ENCODE assay signal across 1 cellular context in the genomic region with DNA sequence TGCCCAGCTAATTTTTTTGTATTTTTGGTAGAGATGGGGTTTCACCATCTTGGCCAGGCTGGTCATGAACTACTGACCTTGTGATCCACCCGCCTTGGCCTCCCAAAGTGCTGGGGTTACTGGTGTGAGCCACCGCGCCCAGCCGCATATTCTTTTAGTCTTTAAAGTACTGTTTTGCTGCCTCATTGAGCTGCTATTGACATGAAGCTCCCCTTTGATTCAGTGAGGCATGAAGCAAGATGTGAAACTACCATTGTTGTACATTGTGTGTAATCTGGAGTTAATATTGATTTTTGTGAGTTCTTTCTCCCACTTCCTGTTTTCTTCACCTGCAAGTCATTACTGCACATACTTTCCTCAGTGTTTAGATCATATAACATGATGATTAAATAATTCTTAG.
A peak's percentile ranks its signal among the peaks of the same experiment; 100 is the strongest.
TF ChIP-seq lines count a peak whose summit lies in the region.

No MANE protein-coding gene starts in this region.

TF ChIP-seq in HepG2, 621 proteins besides CTCF, POLR2A, EP300 and RAD21 (continued from another document):
- TF ChIP-seq TOPORS (CRISPR knock-in tag; IDR thresholded peaks at IDR 0.05) (no peak), IRF1 (CRISPR knock-in tag; IDR thresholded peaks at IDR 0.05; ENCODE audit: low read depth) (no peak), ZNF530 (CRISPR knock-in tag; IDR thresholded peaks at IDR 0.05; ENCODE audit: low read depth) (no peak), MYPOP (CRISPR knock-in tag; IDR thresholded peaks at IDR 0.05) (no peak), MED8 (CRISPR knock-in tag; IDR thresholded peaks at IDR 0.05; ENCODE audit: insufficient replicate concordance) (no peak), MIER2 (CRISPR knock-in tag; IDR thresholded peaks at IDR 0.05) (peak; percentile 42; the same call in 1 of the 2 replicates), ATRX (CRISPR knock-in tag; IDR thresholded peaks at IDR 0.05; ENCODE audit: borderline replicate concordance) (no peak), KLF11 (CRISPR knock-in tag; IDR thresholded peaks at IDR 0.05) (no peak), ZNF75D (CRISPR knock-in tag; IDR thresholded peaks at IDR 0.05; ENCODE audit: borderline replicate concordance) (no peak), ZNF782 (CRISPR knock-in tag; IDR thresholded peaks at IDR 0.05; ENCODE audit: borderline replicate concordance) (no peak), ZNF446 (CRISPR knock-in tag; IDR thresholded peaks at IDR 0.05) (no peak), HIVEP1 (CRISPR knock-in tag; IDR thresholded peaks at IDR 0.05) (no peak), ZFP91 (CRISPR knock-in tag; IDR thresholded peaks at IDR 0.05; ENCODE audit: borderline replicate concordance) (no peak), TOE1 (CRISPR knock-in tag; IDR thresholded peaks at IDR 0.05) (no peak), POLR2AphosphoS2 (IDR thresholded peaks at IDR 0.05; ENCODE audit: low read depth, low read length) (no peak), SATB2 (CRISPR knock-in tag; IDR thresholded peaks at IDR 0.05) (no peak), ZNF747 (CRISPR knock-in tag; IDR thresholded peaks at IDR 0.05; ENCODE audit: borderline replicate concordance) (no peak), SIX4 (CRISPR knock-in tag; IDR thresholded peaks at IDR 0.05) (no peak), POLR2G (IDR thresholded peaks at IDR 0.05; ENCODE audit: low read depth, low read length) (no peak), ZEB1 (IDR thresholded peaks at IDR 0.05; ENCODE audit: insufficient replicate concordance, low read depth) (no peak), LCORL (IDR thresholded peaks at IDR 0.05) (no peak), LCORL (CRISPR knock-in tag; IDR thresholded peaks at IDR 0.05) (no peak), SOX13 (IDR thresholded peaks at IDR 0.05) (peak; percentile 87), SOX13 (CRISPR knock-in tag; conservative IDR thresholded peaks at IDR 0.05 in 1 of 2, IDR thresholded peaks at IDR 0.05 in 1 of 2) (peak in 1 of 2 experiments; percentile 98; a peak in 2 of 4 replicates), ZNF275 (CRISPR knock-in tag; IDR thresholded peaks at IDR 0.05; ENCODE audit: borderline replicate concordance) (no peak), ZNF546 (CRISPR knock-in tag; conservative IDR thresholded peaks at IDR 0.05) (no peak), SOX6 (IDR thresholded peaks at IDR 0.05) (no peak), SOX6 (CRISPR knock-in tag; IDR thresholded peaks at IDR 0.05) (peak; percentile 95), TEAD2 (CRISPR knock-in tag; IDR thresholded peaks at IDR 0.05) (no peak), ONECUT2 (CRISPR knock-in tag; IDR thresholded peaks at IDR 0.05) (peak; percentile 89), ZNF687 (CRISPR knock-in tag; IDR thresholded peaks at IDR 0.05) (peak; percentile 27; the same call in 1 of the 2 replicates), ZNF660 (CRISPR knock-in tag; IDR thresholded peaks at IDR 0.05; ENCODE audit: borderline replicate concordance, low read depth) (no peak), NFIB (CRISPR knock-in tag; IDR thresholded peaks at IDR 0.05; ENCODE audit: borderline replicate concordance) (no peak)
- TF ChIP-seq, protein P1, sequence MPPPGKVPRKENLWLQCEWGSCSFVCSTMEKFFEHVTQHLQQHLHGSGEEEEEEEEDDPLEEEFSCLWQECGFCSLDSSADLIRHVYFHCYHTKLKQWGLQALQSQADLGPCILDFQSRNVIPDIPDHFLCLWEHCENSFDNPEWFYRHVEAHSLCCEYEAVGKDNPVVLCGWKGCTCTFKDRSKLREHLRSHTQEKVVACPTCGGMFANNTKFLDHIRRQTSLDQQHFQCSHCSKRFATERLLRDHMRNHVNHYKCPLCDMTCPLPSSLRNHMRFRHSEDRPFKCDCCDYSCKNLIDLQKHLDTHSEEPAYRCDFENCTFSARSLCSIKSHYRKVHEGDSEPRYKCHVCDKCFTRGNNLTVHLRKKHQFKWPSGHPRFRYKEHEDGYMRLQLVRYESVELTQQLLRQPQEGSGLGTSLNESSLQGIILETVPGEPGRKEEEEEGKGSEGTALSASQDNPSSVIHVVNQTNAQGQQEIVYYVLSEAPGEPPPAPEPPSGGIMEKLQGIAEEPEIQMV (CRISPR knock-in tag; IDR thresholded peaks at IDR 0.05; ENCODE audit: low read depth) = no peak
- TF ChIP-seq, protein P2, sequence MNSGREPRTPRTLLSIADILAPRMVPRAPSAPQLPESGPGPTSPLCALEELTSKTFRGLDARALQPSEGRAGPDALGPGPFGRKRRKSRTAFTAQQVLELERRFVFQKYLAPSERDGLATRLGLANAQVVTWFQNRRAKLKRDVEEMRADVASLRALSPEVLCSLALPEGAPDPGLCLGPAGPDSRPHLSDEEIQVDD (CRISPR knock-in tag; IDR thresholded peaks at IDR 0.05; ENCODE audit: borderline replicate concordance) = no peak
- TF ChIP-seq, protein P3, sequence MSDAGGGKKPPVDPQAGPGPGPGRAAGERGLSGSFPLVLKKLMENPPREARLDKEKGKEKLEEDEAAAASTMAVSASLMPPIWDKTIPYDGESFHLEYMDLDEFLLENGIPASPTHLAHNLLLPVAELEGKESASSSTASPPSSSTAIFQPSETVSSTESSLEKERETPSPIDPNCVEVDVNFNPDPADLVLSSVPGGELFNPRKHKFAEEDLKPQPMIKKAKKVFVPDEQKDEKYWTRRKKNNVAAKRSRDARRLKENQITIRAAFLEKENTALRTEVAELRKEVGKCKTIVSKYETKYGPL (CRISPR knock-in tag; IDR thresholded peaks at IDR 0.05) = no peak
- TF ChIP-seq, protein P4, sequence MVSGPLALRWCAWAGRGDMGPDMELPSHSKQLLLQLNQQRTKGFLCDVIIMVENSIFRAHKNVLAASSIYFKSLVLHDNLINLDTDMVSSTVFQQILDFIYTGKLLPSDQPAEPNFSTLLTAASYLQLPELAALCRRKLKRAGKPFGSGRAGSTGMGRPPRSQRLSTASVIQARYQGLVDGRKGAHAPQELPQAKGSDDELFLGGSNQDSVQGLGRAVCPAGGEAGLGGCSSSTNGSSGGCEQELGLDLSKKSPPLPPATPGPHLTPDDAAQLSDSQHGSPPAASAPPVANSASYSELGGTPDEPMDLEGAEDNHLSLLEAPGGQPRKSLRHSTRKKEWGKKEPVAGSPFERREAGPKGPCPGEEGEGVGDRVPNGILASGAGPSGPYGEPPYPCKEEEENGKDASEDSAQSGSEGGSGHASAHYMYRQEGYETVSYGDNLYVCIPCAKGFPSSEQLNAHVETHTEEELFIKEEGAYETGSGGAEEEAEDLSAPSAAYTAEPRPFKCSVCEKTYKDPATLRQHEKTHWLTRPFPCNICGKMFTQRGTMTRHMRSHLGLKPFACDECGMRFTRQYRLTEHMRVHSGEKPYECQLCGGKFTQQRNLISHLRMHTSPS (CRISPR knock-in tag; IDR thresholded peaks at IDR 0.05; ENCODE audit: low read depth) = no peak
- TF ChIP-seq, protein P5, sequence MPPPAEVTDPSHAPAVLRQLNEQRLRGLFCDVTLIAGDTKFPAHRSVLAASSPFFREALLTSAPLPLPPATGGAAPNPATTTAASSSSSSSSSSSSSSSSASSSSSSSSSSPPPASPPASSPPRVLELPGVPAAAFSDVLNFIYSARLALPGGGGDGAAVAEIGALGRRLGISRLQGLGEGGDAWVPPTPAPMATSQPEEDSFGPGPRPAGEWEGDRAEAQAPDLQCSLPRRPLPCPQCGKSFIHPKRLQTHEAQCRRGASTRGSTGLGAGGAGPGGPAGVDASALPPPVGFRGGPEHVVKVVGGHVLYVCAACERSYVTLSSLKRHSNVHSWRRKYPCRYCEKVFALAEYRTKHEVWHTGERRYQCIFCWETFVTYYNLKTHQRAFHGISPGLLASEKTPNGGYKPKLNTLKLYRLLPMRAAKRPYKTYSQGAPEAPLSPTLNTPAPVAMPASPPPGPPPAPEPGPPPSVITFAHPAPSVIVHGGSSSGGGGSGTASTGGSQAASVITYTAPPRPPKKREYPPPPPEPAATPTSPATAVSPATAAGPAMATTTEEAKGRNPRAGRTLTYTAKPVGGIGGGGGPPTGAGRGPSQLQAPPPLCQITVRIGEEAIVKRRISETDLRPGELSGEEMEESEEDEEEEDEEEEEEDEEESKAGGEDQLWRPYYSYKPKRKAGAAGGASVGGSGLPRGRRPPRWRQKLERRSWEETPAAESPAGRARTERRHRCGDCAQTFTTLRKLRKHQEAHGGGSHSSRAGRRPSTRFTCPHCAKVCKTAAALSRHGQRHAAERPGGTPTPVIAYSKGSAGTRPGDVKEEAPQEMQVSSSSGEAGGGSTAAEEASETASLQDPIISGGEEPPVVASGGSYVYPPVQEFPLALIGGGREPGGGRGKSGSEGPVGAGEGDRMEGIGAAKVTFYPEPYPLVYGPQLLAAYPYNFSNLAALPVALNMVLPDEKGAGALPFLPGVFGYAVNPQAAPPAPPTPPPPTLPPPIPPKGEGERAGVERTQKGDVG (CRISPR knock-in tag; IDR thresholded peaks at IDR 0.05; ENCODE audit: borderline replicate concordance) = peak; percentile 97; the same call in 1 of the 2 replicates
